Comparison of ENCODE assay signal across 22 cellular contexts in genomic region chr11:88318017-88318416, GRCh38.
"Had no signal": no experiment of that assay in that cellular context is flagged by ENCODE, and none has a peak within 500 bp of the region (broad histone marks: within the 10 kb centered on the region; RNA-seq: fewer than 3 reads in every experiment).

No MANE protein-coding gene starts in this region.

- H3K36me3 ChIP-seq: right atrium auricular region, vagina had no signal

- H3K4me1 ChIP-seq: right atrium auricular region had no signal

- H3K4me1 Mint-ChIP-seq: activated B cell treated with CpG ODN at 0.5 μM for 24 hours had no signal

- H3K27ac Mint-ChIP-seq: activated B cell treated with CpG ODN at 0.5 μM for 24 hours; activated CD4-positive, alpha-beta T cell treated with anti-CD3 and anti-CD28 coated beads, Interleukin-2, amount 10 ng/mL, durations not matched to agents 24 days and 14 days; activated CD8-positive, alpha-beta T cell treated with anti-CD3 and anti-CD28 coated beads, Interleukin-2, amount 10 ng/mL, durations not matched to agents 7 days and 5 days; activated naive CD4-positive, alpha-beta T cell treated with anti-CD3 and anti-CD28 coated beads, Interleukin-2, amount 50 U/mL, for 72 hours; naive thymus-derived CD4-positive, alpha-beta T cell; T-helper 2 cell treated with Interferon-gamma antibody and Interleukin-4, amounts not matched to agents 5 μg/mL and 100 μg/mL, for 36 hours had no signal

- H3K4me3 ChIP-seq: right atrium auricular region, smooth muscle cell, tibial nerve, vagina had no signal

- DNase-seq: activated B cell treated with CpG ODN at 0.5 μM for 24 hours; activated CD4-positive, alpha-beta T cell treated with anti-CD3 and anti-CD28 coated beads, Interleukin-2, amount 10 ng/mL, durations not matched to agents 24 days and 14 days; activated CD8-positive, alpha-beta memory T cell treated with anti-CD3 and anti-CD28 coated beads, Interleukin-2, amount 50 U/mL, for 4 hours; activated CD8-positive, alpha-beta T cell treated with anti-CD3 and anti-CD28 coated beads, Interleukin-2, amount 10 ng/mL, durations not matched to agents 7 days and 5 days; activated gamma-delta T cell; activated T-cell treated with anti-CD3 and anti-CD28 coated beads, Interleukin-2, amount 50 U/mL, for 48 hours; caudate nucleus; effector memory CD4-positive, alpha-beta T cell; hippocampal formation; naive thymus-derived CD4-positive, alpha-beta T cell; nucleus accumbens; stimulated activated CD4-positive, alpha-beta T cell treated with anti-CD3 and anti-CD28 coated beads, Interleukin-4, amount 100 ng/mL, for 4 hours; stimulated activated CD8-positive, alpha-beta memory T cell treated with anti-CD3 and anti-CD28 coated beads, Interleukin-4, amount 100 ng/mL, for 48 hours; stimulated activated naive CD4-positive, alpha-beta T cell treated with Interleukin-2 at 50 U/mL for 16 hours; substantia nigra; SW 1271 had no signal

- H3K27ac ChIP-seq: right atrium auricular region, tibial nerve, vagina had no signal

- H3K27me3 Mint-ChIP-seq: activated B cell treated with CpG ODN at 0.5 μM for 24 hours; activated CD4-positive, alpha-beta T cell treated with anti-CD3 and anti-CD28 coated beads, Interleukin-2, amount 10 ng/mL, durations not matched to agents 24 days and 14 days; naive thymus-derived CD4-positive, alpha-beta T cell had no signal

- H3K27me3 ChIP-seq: right atrium auricular region, tibial nerve, vagina had no signal

- H3K4me3 Mint-ChIP-seq: activated B cell treated with CpG ODN at 0.5 μM for 24 hours; activated CD4-positive, alpha-beta T cell treated with anti-CD3 and anti-CD28 coated beads, Interleukin-2, amount 10 ng/mL, durations not matched to agents 24 days and 14 days; activated CD8-positive, alpha-beta T cell treated with anti-CD3 and anti-CD28 coated beads, Interleukin-2, amount 10 ng/mL, durations not matched to agents 7 days and 5 days; naive thymus-derived CD4-positive, alpha-beta T cell; T-helper 2 cell treated with Interferon-gamma antibody and Interleukin-4, amounts not matched to agents 5 μg/mL and 100 μg/mL, for 36 hours had no signal

- ATAC-seq: activated CD8-positive, alpha-beta T cell treated with anti-CD3 and anti-CD28 coated beads, Interleukin-2, amount 10 ng/mL, durations not matched to agents 7 days and 5 days; activated naive CD4-positive, alpha-beta T cell treated with anti-CD3 and anti-CD28 coated beads, Interleukin-2, amount 50 U/mL, for 72 hours; naive thymus-derived CD4-positive, alpha-beta T cell had no signal

- H3K9me3 ChIP-seq: right atrium auricular region, tibial nerve, vagina had no signal

- H3K9me3 Mint-ChIP-seq: activated B cell treated with CpG ODN at 0.5 μM for 24 hours; naive thymus-derived CD4-positive, alpha-beta T cell had no signal
